23 cellular contexts compared by ENCODE assay signal in the genomic region with DNA sequence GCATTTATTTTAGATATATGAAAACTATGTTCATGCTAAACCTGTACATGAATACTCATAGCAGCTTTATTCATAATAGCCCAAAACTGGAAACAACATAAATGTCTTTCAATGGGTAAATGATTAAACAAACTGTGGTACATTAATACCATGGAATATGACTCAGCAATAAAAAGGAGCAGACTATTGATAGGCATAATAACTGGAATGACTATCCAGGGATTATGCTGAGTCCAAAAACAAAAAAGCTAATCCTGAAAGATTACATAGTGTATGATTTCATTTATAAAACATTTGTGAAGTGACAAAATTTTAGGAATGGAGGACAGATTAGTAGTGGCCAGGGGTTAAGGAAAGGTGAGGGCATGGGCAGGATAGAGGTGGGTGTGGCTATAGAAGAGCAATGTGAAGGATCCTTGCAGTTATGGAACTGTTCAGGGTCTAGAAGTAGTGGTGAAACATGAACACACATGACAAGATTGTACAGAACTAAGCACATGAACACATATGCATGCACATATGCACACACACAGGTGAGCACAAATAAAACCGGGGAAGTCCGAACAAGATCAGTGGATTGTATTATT.
DNase-seq lines count a peak whose midpoint lies in the region; ATAC-seq, FAIRE-seq and TF ChIP-seq lines count a peak whose summit lies in the region.
"Had no signal": no experiment of that assay in that cellular context is flagged by ENCODE, and none has a peak within 500 bp of the region (broad histone marks: within the 10 kb centered on the region; RNA-seq: fewer than 3 reads in every experiment).

No MANE protein-coding gene starts in this region.

- no peak for TF ChIP-seq CTCF in PC-3 (conservative IDR thresholded peaks at IDR 0.05; ENCODE audit: low read depth, low read length)

- intact Hi-C loops in PC-3 (cut with micrococcal nuclease) = loop anchor here (5.0 kb wide), 1 partner anchor 228 kb away; no protein-coding TSS in a partner anchor

- H4K20me1 ChIP-seq in PC-3 (ENCODE audit: low read length) = no peaks in the 10 kb centered on the region

- peak overlapping the region; percentile 13 for H3K27ac ChIP-seq in PC-3 (ENCODE audit: low read length)
- H3K27ac ChIP-seq: HL-60 had no signal

- no peak overlapping the region for H3K9ac ChIP-seq in PC-3 (ENCODE audit: low read length)
- H3K9ac ChIP-seq: SK-N-SH had no signal

- no peaks in the 10 kb centered on the region for H3F3A ChIP-seq in PC-3 (ENCODE audit: low read length, unreplicated experiment)

- H3K4me2 ChIP-seq in PC-3 (ENCODE audit: low read length) = peak overlapping the region; percentile 9
- H3K4me2 ChIP-seq: SK-N-SH had no signal

- peaks cover 27% of the 10 kb centered on the region for H3K4me1 ChIP-seq in PC-3 (ENCODE audit: insufficient read depth, low read length)

- peak; percentile 56 for FAIRE-seq in urothelium cell line (lab: Jason Lieb, UNC)
- FAIRE-seq: GM18507, H1 had no signal

- H3K4me3 ChIP-seq in PC-3 (ENCODE audit: low read length) = no peak overlapping the region

- no TSS peak for BruUV-seq in PC-3 (replicated peaks; lab: Mats Ljungman, UMichigan)

- DNase-seq in DMS53 treated with DMSO at 0.1 percent for 48 hours (lab: John Stamatoyannopoulos, UW; ENCODE audit: unreplicated experiment) (peak; percentile 8), PC-3 (peak; percentile 87), glomerular visceral epithelial cell (ENCODE audit: extremely low spot score) (peak; percentile 8), urothelium cell line (ENCODE audit: low spot score) (no peak), A172 (ENCODE audit: low spot score) (no peak), 8988T (no peak)
- DNase-seq: AML-193; C1 segment of cervical spinal cord; Calu3; CD8-positive, alpha-beta T cell; DMS153; GDM1; Karpas-422; NCI-H187; NCI-H446; NCI-H526; RPMI8226; SHP77 treated with DMSO at 0.1 percent for 48 hours; SK-N-SH had no signal

- H3K79me2 ChIP-seq in PC-3 (ENCODE audit: low read length) = no peaks in the 10 kb centered on the region

- POLR2A ChIA-PET in PC-3 (lab: Charles Lee; ENCODE audit: unreplicated experiment) = no interaction called here

- no peaks in the 10 kb centered on the region for H3K9me3 ChIP-seq in PC-3 (ENCODE audit: low read length)
- H3K9me3 ChIP-seq: SK-N-SH had no signal

- no peaks in the 10 kb centered on the region for H3K36me3 ChIP-seq in PC-3 (ENCODE audit: low read depth, low read length)

- ATAC-seq in PC-3 = peak; percentile 55
- no peak for ATAC-seq in HG03159 (IDR thresholded peaks at IDR 0.05; ENCODE audit: unreplicated experiment)
- ATAC-seq: CD8-positive, alpha-beta T cell had no signal

- no peak overlapping the region for H2AFZ ChIP-seq in PC-3 (ENCODE audit: low read length)

- H3K27me3 ChIP-seq in PC-3 (ENCODE audit: low read length) = no peaks in the 10 kb centered on the region

- CTCF ChIA-PET in PC-3 (lab: Charles Lee) = no interaction called here

- H3K9me2 ChIP-seq in PC-3 (replicated peaks; ENCODE audit: low read length) = no peaks in the 10 kb centered on the region
- H3K9me2 ChIP-seq: SK-N-SH had no signal

Comparison
In these comparisons a context has a peak if more than half of its experiments do, and no peak if none do; other contexts are left out.
1. DNase-seq: peak in DMS53 treated with DMSO at 0.1 percent for 48 hours (single experiment), PC-3 (single experiment) and glomerular visceral epithelial cell (single experiment); none in urothelium cell line (single experiment), A172 (single experiment) and 8988T (single experiment).